1 cellular context compared by ENCODE assay signal in genomic region chr17:48025040-48025903, GRCh38.
TF ChIP-seq lines count a peak whose summit lies in the region.

No MANE protein-coding gene starts in this region.

TF ChIP-seq in H1, 55 proteins besides CTCF, POLR2A, EP300 and RAD21:
- TF ChIP-seq ATF2 (IDR thresholded peaks at IDR 0.05; ENCODE audit: low read length) (no peak), BACH1 (IDR thresholded peaks at IDR 0.05; ENCODE audit: low read length) (peak; percentile 48), KDM4A (IDR thresholded peaks at IDR 0.05; ENCODE audit: low read depth, low read length, severe bottlenecking) (peak; percentile 42), RFX5 (IDR thresholded peaks at IDR 0.05; ENCODE audit: borderline replicate concordance, low read depth, low read length) (no peak), KDM5A (IDR thresholded peaks at IDR 0.05; ENCODE audit: low read length) (no peak), TAF1 (IDR thresholded peaks at IDR 0.05; ENCODE audit: low read depth, low read length) (0 out of 2 replicates have a peak, but pooled peaks have one; percentile 23), BCL11A (IDR thresholded peaks at IDR 0.05; ENCODE audit: low read depth in 2 of 2, low read length in 2 of 2) (no peak), FOSL1 (IDR thresholded peaks at IDR 0.05; ENCODE audit: insufficient read depth, low read depth, low read length) (no peak), GABPA (IDR thresholded peaks at IDR 0.05; ENCODE audit: borderline replicate concordance, insufficient read depth, low read length) (no peak), ASH2L (IDR thresholded peaks at IDR 0.05; ENCODE audit: low read length) (no peak), RBBP5 (IDR thresholded peaks at IDR 0.05; ENCODE audit: borderline replicate concordance, low read depth, low read length) (no peak), POLR2AphosphoS5 (IDR thresholded peaks at IDR 0.05; ENCODE audit: low read depth, low read length) (no peak), NANOG (IDR thresholded peaks at IDR 0.05; ENCODE audit: insufficient read depth, low read depth, low read length, poor library complexity, severe bottlenecking) (no peak), TEAD4 (IDR thresholded peaks at IDR 0.05; ENCODE audit: low read depth, low read length) (0 out of 2 replicates have a peak, but pooled peaks have one; percentile 11), KDM1A (IDR thresholded peaks at IDR 0.05; ENCODE audit: borderline replicate concordance, low read length) (no peak), SP1 (IDR thresholded peaks at IDR 0.05; ENCODE audit: low read depth, low read length) (peak; percentile 79; the same call in 1 of the 2 replicates), USF2 (IDR thresholded peaks at IDR 0.05; ENCODE audit: low read length) (peak; percentile 45; the same call in 1 of the 2 replicates), ATF3 (IDR thresholded peaks at IDR 0.05; ENCODE audit: insufficient read depth, low read depth, low read length) (no peak), MAX (IDR thresholded peaks at IDR 0.05) (peak; percentile 73), YY1 (IDR thresholded peaks at IDR 0.05; ENCODE audit: low read depth, low read length) (no peak), CEBPB (IDR thresholded peaks at IDR 0.05; ENCODE audit: low read depth, low read length) (no peak), HDAC2 (IDR thresholded peaks at IDR 0.05; ENCODE audit: borderline replicate concordance in 1 of 2, low read depth in 2 of 2, low read length in 2 of 2) (no peak), CREB1 (IDR thresholded peaks at IDR 0.05) (no peak; the same call in 1 of the 2 replicates), E2F6 (IDR thresholded peaks at IDR 0.05) (peak; percentile 80), MAFK (IDR thresholded peaks at IDR 0.05; ENCODE audit: low read depth, low read length) (no peak), SIN3A (conservative IDR thresholded peaks at IDR 0.05 in 1 of 2, IDR thresholded peaks at IDR 0.05 in 1 of 2; ENCODE audit: low read depth in 1 of 2, low read length in 2 of 2) (peak in 1 of 2 experiments; percentile 93; a peak in 2 of 4 replicates), JUN (IDR thresholded peaks at IDR 0.05; ENCODE audit: low read depth, low read length) (no peak), BRCA1 (IDR thresholded peaks at IDR 0.05; ENCODE audit: low read depth, low read length) (no peak), ZNF274 (IDR thresholded peaks at IDR 0.05; ENCODE audit: borderline replicate concordance, extremely low read depth, low read length) (no peak)
